In genomic region chr4:6591305-6591704, GRCh38 we compare ENCODE assay signal across 1 cellular context.
TF ChIP-seq lines count a peak whose summit lies in the region.

No MANE protein-coding gene starts in this region.

TF ChIP-seq in K562, 482 proteins besides CTCF, POLR2A, EP300 and RAD21 (continued from another document and continues in another):
- TF ChIP-seq, protein P1, sequence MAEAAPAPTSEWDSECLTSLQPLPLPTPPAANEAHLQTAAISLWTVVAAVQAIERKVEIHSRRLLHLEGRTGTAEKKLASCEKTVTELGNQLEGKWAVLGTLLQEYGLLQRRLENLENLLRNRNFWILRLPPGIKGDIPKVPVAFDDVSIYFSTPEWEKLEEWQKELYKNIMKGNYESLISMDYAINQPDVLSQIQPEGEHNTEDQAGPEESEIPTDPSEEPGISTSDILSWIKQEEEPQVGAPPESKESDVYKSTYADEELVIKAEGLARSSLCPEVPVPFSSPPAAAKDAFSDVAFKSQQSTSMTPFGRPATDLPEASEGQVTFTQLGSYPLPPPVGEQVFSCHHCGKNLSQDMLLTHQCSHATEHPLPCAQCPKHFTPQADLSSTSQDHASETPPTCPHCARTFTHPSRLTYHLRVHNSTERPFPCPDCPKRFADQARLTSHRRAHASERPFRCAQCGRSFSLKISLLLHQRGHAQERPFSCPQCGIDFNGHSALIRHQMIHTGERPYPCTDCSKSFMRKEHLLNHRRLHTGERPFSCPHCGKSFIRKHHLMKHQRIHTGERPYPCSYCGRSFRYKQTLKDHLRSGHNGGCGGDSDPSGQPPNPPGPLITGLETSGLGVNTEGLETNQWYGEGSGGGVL (CRISPR knock-in tag; IDR thresholded peaks at IDR 0.05), result no peak
- TF ChIP-seq MTA3 (IDR thresholded peaks at IDR 0.05; ENCODE audit: borderline replicate concordance), result no peak
- no peak for TF ChIP-seq HNRNPLL (IDR thresholded peaks at IDR 0.05; ENCODE audit: low read depth, low read length, poor library complexity, severe bottlenecking)
- no peak for TF ChIP-seq GATAD2A (IDR thresholded peaks at IDR 0.05)
- 0 out of 2 replicates have a peak, but pooled peaks have one; percentile 14 for TF ChIP-seq MYBL2 (IDR thresholded peaks at IDR 0.05; ENCODE audit: low read depth)
- no peak for TF ChIP-seq MYBL2 (CRISPR knock-in tag; IDR thresholded peaks at IDR 0.05; ENCODE audit: borderline replicate concordance)
- TF ChIP-seq ZKSCAN3 (CRISPR knock-in tag; IDR thresholded peaks at IDR 0.05), result no peak
- TF ChIP-seq CC2D1A (IDR thresholded peaks at IDR 0.05), result no peak
- peak; percentile 27; the same call in 1 of the 2 replicates for TF ChIP-seq MTA2 (IDR thresholded peaks at IDR 0.05; ENCODE audit: low read depth)
- TF ChIP-seq, protein P2, sequence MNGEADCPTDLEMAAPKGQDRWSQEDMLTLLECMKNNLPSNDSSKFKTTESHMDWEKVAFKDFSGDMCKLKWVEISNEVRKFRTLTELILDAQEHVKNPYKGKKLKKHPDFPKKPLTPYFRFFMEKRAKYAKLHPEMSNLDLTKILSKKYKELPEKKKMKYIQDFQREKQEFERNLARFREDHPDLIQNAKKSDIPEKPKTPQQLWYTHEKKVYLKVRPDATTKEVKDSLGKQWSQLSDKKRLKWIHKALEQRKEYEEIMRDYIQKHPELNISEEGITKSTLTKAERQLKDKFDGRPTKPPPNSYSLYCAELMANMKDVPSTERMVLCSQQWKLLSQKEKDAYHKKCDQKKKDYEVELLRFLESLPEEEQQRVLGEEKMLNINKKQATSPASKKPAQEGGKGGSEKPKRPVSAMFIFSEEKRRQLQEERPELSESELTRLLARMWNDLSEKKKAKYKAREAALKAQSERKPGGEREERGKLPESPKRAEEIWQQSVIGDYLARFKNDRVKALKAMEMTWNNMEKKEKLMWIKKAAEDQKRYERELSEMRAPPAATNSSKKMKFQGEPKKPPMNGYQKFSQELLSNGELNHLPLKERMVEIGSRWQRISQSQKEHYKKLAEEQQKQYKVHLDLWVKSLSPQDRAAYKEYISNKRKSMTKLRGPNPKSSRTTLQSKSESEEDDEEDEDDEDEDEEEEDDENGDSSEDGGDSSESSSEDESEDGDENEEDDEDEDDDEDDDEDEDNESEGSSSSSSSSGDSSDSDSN (IDR thresholded peaks at IDR 0.05; ENCODE audit: borderline replicate concordance in 1 of 2, low read depth in 2 of 2, low read length in 2 of 2), result no peak
- TF ChIP-seq EHMT2 (IDR thresholded peaks at IDR 0.05), result no peak
- peak; percentile 68; the same call in 1 of the 2 replicates for TF ChIP-seq MYNN (IDR thresholded peaks at IDR 0.05)
- TF ChIP-seq MYNN (CRISPR knock-in tag; IDR thresholded peaks at IDR 0.05), result no peak
- TF ChIP-seq HCFC1 (IDR thresholded peaks at IDR 0.05; ENCODE audit: low read depth, low read length), result no peak
- TF ChIP-seq ARID1B (IDR thresholded peaks at IDR 0.05), result peak; percentile 47; the same call in 1 of the 2 replicates
- TF ChIP-seq, protein P3, sequence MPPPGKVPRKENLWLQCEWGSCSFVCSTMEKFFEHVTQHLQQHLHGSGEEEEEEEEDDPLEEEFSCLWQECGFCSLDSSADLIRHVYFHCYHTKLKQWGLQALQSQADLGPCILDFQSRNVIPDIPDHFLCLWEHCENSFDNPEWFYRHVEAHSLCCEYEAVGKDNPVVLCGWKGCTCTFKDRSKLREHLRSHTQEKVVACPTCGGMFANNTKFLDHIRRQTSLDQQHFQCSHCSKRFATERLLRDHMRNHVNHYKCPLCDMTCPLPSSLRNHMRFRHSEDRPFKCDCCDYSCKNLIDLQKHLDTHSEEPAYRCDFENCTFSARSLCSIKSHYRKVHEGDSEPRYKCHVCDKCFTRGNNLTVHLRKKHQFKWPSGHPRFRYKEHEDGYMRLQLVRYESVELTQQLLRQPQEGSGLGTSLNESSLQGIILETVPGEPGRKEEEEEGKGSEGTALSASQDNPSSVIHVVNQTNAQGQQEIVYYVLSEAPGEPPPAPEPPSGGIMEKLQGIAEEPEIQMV (tag; conservative IDR thresholded peaks at IDR 0.05; ENCODE audit: low read depth), result no peak
- TF ChIP-seq BRD4 (IDR thresholded peaks at IDR 0.05), result no peak
- no peak for TF ChIP-seq CTBP1 (IDR thresholded peaks at IDR 0.05; ENCODE audit: borderline replicate concordance)
- no peak for TF ChIP-seq MCM2 (IDR thresholded peaks at IDR 0.05; ENCODE audit: low read depth)
- no peak for TF ChIP-seq AFF4 (CRISPR knock-in tag; IDR thresholded peaks at IDR 0.05)
- TF ChIP-seq ZNF75A (CRISPR knock-in tag; IDR thresholded peaks at IDR 0.05), result no peak
- peak; percentile 17; the same call in 1 of the 2 replicates for TF ChIP-seq POLR2AphosphoS5 (IDR thresholded peaks at IDR 0.05; ENCODE audit: control insufficient read depth, insufficient read depth, low read depth, low read length)
- no peak for TF ChIP-seq CSDE1 (IDR thresholded peaks at IDR 0.05)
- no peak for TF ChIP-seq KHSRP (IDR thresholded peaks at IDR 0.05)
- TF ChIP-seq RBM17 (IDR thresholded peaks at IDR 0.05; ENCODE audit: borderline replicate concordance, low read depth, low read length), result no peak
- TF ChIP-seq, protein P4, sequence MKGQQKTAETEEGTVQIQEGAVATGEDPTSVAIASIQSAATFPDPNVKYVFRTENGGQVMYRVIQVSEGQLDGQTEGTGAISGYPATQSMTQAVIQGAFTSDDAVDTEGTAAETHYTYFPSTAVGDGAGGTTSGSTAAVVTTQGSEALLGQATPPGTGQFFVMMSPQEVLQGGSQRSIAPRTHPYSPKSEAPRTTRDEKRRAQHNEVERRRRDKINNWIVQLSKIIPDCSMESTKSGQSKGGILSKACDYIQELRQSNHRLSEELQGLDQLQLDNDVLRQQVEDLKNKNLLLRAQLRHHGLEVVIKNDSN (CRISPR knock-in tag; IDR thresholded peaks at IDR 0.05), result no peak
- no peak for TF ChIP-seq ZNF77 (CRISPR knock-in tag; IDR thresholded peaks at IDR 0.05)
- no peak for TF ChIP-seq SOX6 (IDR thresholded peaks at IDR 0.05)
- TF ChIP-seq ILF3 (IDR thresholded peaks at IDR 0.05; ENCODE audit: borderline replicate concordance), result no peak
- TF ChIP-seq ARID3B (CRISPR knock-in tag; IDR thresholded peaks at IDR 0.05; ENCODE audit: borderline replicate concordance), result no peak
- no peak for TF ChIP-seq DIDO1 (tag; IDR thresholded peaks at IDR 0.05; ENCODE audit: low read depth)
- TF ChIP-seq CEBPB (tag; IDR thresholded peaks at IDR 0.05), result no peak
- TF ChIP-seq TAF15 (IDR thresholded peaks at IDR 0.05; ENCODE audit: low read depth, low read length), result no peak
- peak; percentile 90 for TF ChIP-seq TFAP4 (CRISPR knock-in tag; IDR thresholded peaks at IDR 0.05; ENCODE audit: borderline replicate concordance)
- no peak for TF ChIP-seq SMARCB1 (IDR thresholded peaks at IDR 0.05; ENCODE audit: insufficient read length, low read depth)
- no peak for TF ChIP-seq ASH1L (IDR thresholded peaks at IDR 0.05; ENCODE audit: borderline replicate concordance, low read depth, partially characterized antibody)
- no peak for TF ChIP-seq HOXB6 (CRISPR knock-in tag; IDR thresholded peaks at IDR 0.05; ENCODE audit: borderline replicate concordance)
- TF ChIP-seq EWSR1 (IDR thresholded peaks at IDR 0.05; ENCODE audit: borderline replicate concordance, low read depth, partially characterized antibody), result no peak
- peak; percentile 60 for TF ChIP-seq TCF3 (CRISPR knock-in tag; IDR thresholded peaks at IDR 0.05)
- TF ChIP-seq ILK (tag; IDR thresholded peaks at IDR 0.05; ENCODE audit: borderline replicate concordance, low read depth), result no peak
- no peak for TF ChIP-seq RHOXF2B (CRISPR knock-in tag; conservative IDR thresholded peaks at IDR 0.05)
- no peak for TF ChIP-seq ZNF512 (tag; IDR thresholded peaks at IDR 0.05)
- no peak for TF ChIP-seq STAT5B (CRISPR knock-in tag; IDR thresholded peaks at IDR 0.05)
- no peak for TF ChIP-seq KAT8 (IDR thresholded peaks at IDR 0.05; ENCODE audit: low read depth)
- TF ChIP-seq ZHX1 (conservative IDR thresholded peaks at IDR 0.05; ENCODE audit: low read length), result no peak
- TF ChIP-seq, protein P5, sequence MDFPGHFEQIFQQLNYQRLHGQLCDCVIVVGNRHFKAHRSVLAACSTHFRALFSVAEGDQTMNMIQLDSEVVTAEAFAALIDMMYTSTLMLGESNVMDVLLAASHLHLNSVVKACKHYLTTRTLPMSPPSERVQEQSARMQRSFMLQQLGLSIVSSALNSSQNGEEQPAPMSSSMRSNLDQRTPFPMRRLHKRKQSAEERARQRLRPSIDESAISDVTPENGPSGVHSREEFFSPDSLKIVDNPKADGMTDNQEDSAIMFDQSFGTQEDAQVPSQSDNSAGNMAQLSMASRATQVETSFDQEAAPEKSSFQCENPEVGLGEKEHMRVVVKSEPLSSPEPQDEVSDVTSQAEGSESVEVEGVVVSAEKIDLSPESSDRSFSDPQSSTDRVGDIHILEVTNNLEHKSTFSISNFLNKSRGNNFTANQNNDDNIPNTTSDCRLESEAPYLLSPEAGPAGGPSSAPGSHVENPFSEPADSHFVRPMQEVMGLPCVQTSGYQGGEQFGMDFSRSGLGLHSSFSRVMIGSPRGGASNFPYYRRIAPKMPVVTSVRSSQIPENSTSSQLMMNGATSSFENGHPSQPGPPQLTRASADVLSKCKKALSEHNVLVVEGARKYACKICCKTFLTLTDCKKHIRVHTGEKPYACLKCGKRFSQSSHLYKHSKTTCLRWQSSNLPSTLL (IDR thresholded peaks at IDR 0.05), result no peak
- no peak for TF ChIP-seq ZNF57 (CRISPR knock-in tag; IDR thresholded peaks at IDR 0.05)
- TF ChIP-seq CBFB (CRISPR knock-in tag; IDR thresholded peaks at IDR 0.05), result no peak
- no peak for TF ChIP-seq TCFL5 (CRISPR knock-in tag; conservative IDR thresholded peaks at IDR 0.05)
- TF ChIP-seq NFE2L1 (tag; IDR thresholded peaks at IDR 0.05; ENCODE audit: borderline replicate concordance, low read depth), result no peak
